Comparison of ENCODE assay signal across 15 cellular contexts in genomic region chr12:17372508-17372907, GRCh38.
"Had no signal": no experiment of that assay in that cellular context is flagged by ENCODE, and none has a peak within 500 bp of the region (broad histone marks: within the 10 kb centered on the region; RNA-seq: fewer than 3 reads in every experiment).

No MANE protein-coding gene starts in this region.

- H3K27me3 Mint-ChIP-seq: activated CD4-positive, alpha-beta memory T cell treated with anti-CD3 and anti-CD28 coated beads for 36 hours; activated naive CD8-positive, alpha-beta T cell; dendritic cell treated with granulocyte-macrophage colony-stimulating factor and Interleukin-4, amounts not matched to agents 40 ng/mL and 50 ng/mL, for 4 days; effector memory CD8-positive, alpha-beta T cell; stimulated activated naive B cell treated with anti-CD40 and anti-IgM and Interleukin-4, amounts not matched to agents 10 μg/mL and 1 μg/mL and 100 μg/mL, for 72 hours had no signal

- H3K9me3 Mint-ChIP-seq: stimulated activated naive B cell treated with anti-CD40 and anti-IgM and Interleukin-4, amounts not matched to agents 10 μg/mL and 1 μg/mL and 100 μg/mL, for 72 hours had no signal

- H3K27ac Mint-ChIP-seq: activated CD4-positive, alpha-beta memory T cell treated with anti-CD3 and anti-CD28 coated beads for 36 hours; activated naive CD8-positive, alpha-beta T cell; dendritic cell treated with granulocyte-macrophage colony-stimulating factor and Interleukin-4, amounts not matched to agents 40 ng/mL and 50 ng/mL, for 4 days; effector memory CD8-positive, alpha-beta T cell; stimulated activated naive B cell treated with anti-CD40 and anti-IgM and Interleukin-4, amounts not matched to agents 10 μg/mL and 1 μg/mL and 100 μg/mL, for 72 hours had no signal

- H3K36me3 Mint-ChIP-seq: activated CD4-positive, alpha-beta memory T cell treated with anti-CD3 and anti-CD28 coated beads for 36 hours; activated naive CD8-positive, alpha-beta T cell; stimulated activated naive B cell treated with anti-CD40 and anti-IgM and Interleukin-4, amounts not matched to agents 10 μg/mL and 1 μg/mL and 100 μg/mL, for 72 hours had no signal

- H3K4me3 Mint-ChIP-seq: activated CD4-positive, alpha-beta memory T cell treated with anti-CD3 and anti-CD28 coated beads for 36 hours; activated naive CD8-positive, alpha-beta T cell; dendritic cell treated with granulocyte-macrophage colony-stimulating factor and Interleukin-4, amounts not matched to agents 40 ng/mL and 50 ng/mL, for 4 days; effector memory CD8-positive, alpha-beta T cell; stimulated activated naive B cell treated with anti-CD40 and anti-IgM and Interleukin-4, amounts not matched to agents 10 μg/mL and 1 μg/mL and 100 μg/mL, for 72 hours had no signal

- DNase-seq: activated CD4-positive, alpha-beta memory T cell treated with anti-CD3 and anti-CD28 coated beads for 36 hours; activated gamma-delta T cell; activated T-cell treated with anti-CD3 and anti-CD28 coated beads, Interleukin-2, amount 50 U/mL, for 48 hours; brain microvascular endothelial cell; cerebellar nuclear complex; effector memory CD8-positive, alpha-beta T cell; left ventricle myocardium superior; mesenchymal stem cell; psoas muscle; right lobe of liver; stimulated activated CD4-positive, alpha-beta T cell treated with anti-CD3 and anti-CD28 coated beads, Interleukin-2, amount 100 ng/mL, for 24 hours; stimulated activated naive B cell treated with anti-CD40 and anti-IgM and Interleukin-4, amounts not matched to agents 10 μg/mL and 1 μg/mL and 100 μg/mL, for 72 hours; transverse colon had no signal

- H3K4me1 Mint-ChIP-seq: stimulated activated naive B cell treated with anti-CD40 and anti-IgM and Interleukin-4, amounts not matched to agents 10 μg/mL and 1 μg/mL and 100 μg/mL, for 72 hours had no signal

- ATAC-seq: effector memory CD8-positive, alpha-beta T cell; left ventricle myocardium superior; psoas muscle; right lobe of liver; stimulated activated naive B cell treated with anti-CD40 and anti-IgM and Interleukin-4, amounts not matched to agents 10 μg/mL and 1 μg/mL and 100 μg/mL, for 72 hours had no signal
